Comparison of ENCODE assay signal across 10 cellular contexts in genomic region chr22:42945736-42946135, GRCh38.
DNase-seq lines count a peak whose midpoint lies in the region; ATAC-seq and TF ChIP-seq lines count a peak whose summit lies in the region.
"Had no signal": no experiment of that assay in that cellular context is flagged by ENCODE, and none has a peak within 500 bp of the region (broad histone marks: within the 10 kb centered on the region; RNA-seq: fewer than 3 reads in every experiment).

No MANE protein-coding gene starts in this region.

- H4K8ac ChIP-seq in neuronal stem cell (ENCODE audit: low read depth, low read length): no peak overlapping the region

- no peak overlapping the region for H3K18ac ChIP-seq in neuronal stem cell (ENCODE audit: low read length)

- no peaks in the 10 kb centered on the region for H3K9me3 ChIP-seq in Caco-2
- H3K9me3 ChIP-seq in endodermal cell (ENCODE audit: control insufficient read depth, low read length): no peaks in the 10 kb centered on the region
- no peaks in the 10 kb centered on the region for H3K9me3 ChIP-seq in neuronal stem cell (replicated peaks in 1 of 2; ENCODE audit: control insufficient read depth in 2 of 2, insufficient read depth in 1 of 2, low read depth in 1 of 2, low read length in 2 of 2)

- H2BK12ac ChIP-seq in neuronal stem cell (ENCODE audit: low read length): no peak overlapping the region

- H3K9ac ChIP-seq in endodermal cell (ENCODE audit: extremely low read depth, low read length, poor library complexity, severe bottlenecking) (no peak overlapping the region), neuronal stem cell (ENCODE audit: low read depth, low read length, poor library complexity) (no peak overlapping the region)

- no peak overlapping the region for H3K14ac ChIP-seq in neuronal stem cell (ENCODE audit: low read length)

- POLR2A ChIA-PET in Caco-2 (lab: Charles Lee): no interaction called here

- H3K27me3 Mint-ChIP-seq in Caco-2 (ENCODE audit: insufficient read depth, unreplicated experiment) (no peaks in the 10 kb centered on the region), endodermal cell (ENCODE audit: insufficient read depth) (no peaks in the 10 kb centered on the region)
- H3K27me3 Mint-ChIP-seq: activated CD4-positive, alpha-beta T cell treated with anti-CD3 and anti-CD28 coated beads, Interleukin-2, amount 10 ng/mL, durations not matched to agents 24 days and 14 days; CD8-positive, alpha-beta memory T cell had no signal

- H3K4me3 Mint-ChIP-seq in Caco-2 (ENCODE audit: unreplicated experiment): no peak overlapping the region
- no peak overlapping the region for H3K4me3 Mint-ChIP-seq in endodermal cell
- H3K4me3 Mint-ChIP-seq: activated CD4-positive, alpha-beta T cell treated with anti-CD3 and anti-CD28 coated beads, Interleukin-2, amount 10 ng/mL, durations not matched to agents 24 days and 14 days; CD8-positive, alpha-beta memory T cell had no signal

- no peak for TF ChIP-seq CTCF in Caco-2 (IDR thresholded peaks at IDR 0.05; ENCODE audit: insufficient read depth in 1 of 2, low read depth in 1 of 2, low read length in 1 of 2, severe bottlenecking in 1 of 2, unreplicated experiment in 1 of 2)
- TF ChIP-seq CTCF in NB4 (IDR thresholded peaks at IDR 0.05; ENCODE audit: low read depth, low read length): no peak
- TF ChIP-seq CTCF in endodermal cell (conservative IDR thresholded peaks at IDR 0.05): no peak

- H3K27ac ChIP-seq in endodermal cell (ENCODE audit: low read depth, low read length): no peak overlapping the region
- no peak overlapping the region for H3K27ac ChIP-seq in neuronal stem cell (replicated peaks; ENCODE audit: low read length)

- H3K4me1 Mint-ChIP-seq in Caco-2 (ENCODE audit: low read depth, unreplicated experiment): peaks cover 44% of the 10 kb centered on the region
- H3K4me1 Mint-ChIP-seq in endodermal cell: peaks cover 42% of the 10 kb centered on the region

- BruUV-seq in Caco-2 (replicated peaks; lab: Mats Ljungman, UMichigan): no TSS peak

- H2BK120ac ChIP-seq in neuronal stem cell (ENCODE audit: low read depth, low read length): no peak overlapping the region

- H3K36me3 Mint-ChIP-seq in Caco-2 (ENCODE audit: insufficient read depth, unreplicated experiment) (peaks cover 73% of the 10 kb centered on the region), endodermal cell (ENCODE audit: low read depth) (peaks cover 10% of the 10 kb centered on the region)

- peaks cover 4% of the 10 kb centered on the region for H3K79me1 ChIP-seq in neuronal stem cell (ENCODE audit: low read depth, low read length)

- H3K4me3 ChIP-seq in Caco-2 (ENCODE audit: low read depth, low read length) (no peak overlapping the region), NB4 (ENCODE audit: low read depth, low read length) (no peak overlapping the region), endodermal cell (ENCODE audit: low read length) (no peak overlapping the region), neuronal stem cell (ENCODE audit: low read length in 2 of 2) (no peak overlapping the region)

- H3K4me2 ChIP-seq in neuronal stem cell (ENCODE audit: insufficient read depth, low read length, poor library complexity, severe bottlenecking): no peak overlapping the region

- H3K27ac Mint-ChIP-seq in Caco-2 (ENCODE audit: unreplicated experiment) (peak overlapping the region; percentile 55), endodermal cell (peak overlapping the region; percentile 27)
- H3K27ac Mint-ChIP-seq: activated CD4-positive, alpha-beta T cell treated with anti-CD3 and anti-CD28 coated beads, Interleukin-2, amount 10 ng/mL, durations not matched to agents 24 days and 14 days had no signal

- TF ChIP-seq POLR2A in NB4 (IDR thresholded peaks at IDR 0.05; ENCODE audit: extremely low read depth, insufficient read length): no peak

- DNase-seq in Caco-2 (no peak), NB4 (ENCODE audit: low read depth) (peak; percentile 37), endodermal cell (no peak), neuronal stem cell (ENCODE audit: low spot score) (no peak), amniotic stem cell (lab: John Stamatoyannopoulos, UW) (no peak)
- no peak for DNase-seq in activated CD4-positive, alpha-beta T cell treated with anti-CD3 and anti-CD28 coated beads for 1 hour
- DNase-seq: activated CD4-positive, alpha-beta T cell treated with anti-CD3 and anti-CD28 coated beads, Interleukin-2, amount 10 ng/mL, durations not matched to agents 24 days and 14 days; CD8-positive, alpha-beta memory T cell had no signal

- no peak overlapping the region for H2AFZ ChIP-seq in neuronal stem cell (ENCODE audit: low read length)

- intact Hi-C loops in Caco-2 (cut with micrococcal nuclease; ENCODE audit: unreplicated experiment): no loop called here

- WGBS in endodermal cell (ENCODE audit: insufficient coverage in 1 of 2, insufficient read length in 1 of 2), 2 experiments: 80 to 81% methylated on average over 2 to 5 of the region's 5 CpGs
- WGBS in neuronal stem cell (ENCODE audit: extremely low coverage in 2 of 2, insufficient read length in 2 of 2, insufficient replicate concordance in 1 of 2), 2 donors: no CpG with 5 or more reads among the region's 5 CpGs

- CTCF ChIA-PET in Caco-2 (lab: Charles Lee): no interaction called here

- H2BK5ac ChIP-seq in neuronal stem cell (ENCODE audit: low read length): no peak overlapping the region

- H3K4me1 ChIP-seq in Caco-2 (peaks cover 46% of the 10 kb centered on the region), endodermal cell (ENCODE audit: control insufficient read depth, insufficient read depth, low read length) (peaks cover 9% of the 10 kb centered on the region), neuronal stem cell (ENCODE audit: control insufficient read depth in 2 of 2, insufficient read depth in 1 of 2, low read depth in 1 of 2, low read length in 2 of 2) (peaks cover 37 to 43% of the 10 kb centered on the region in 2 donors)

- H4K91ac ChIP-seq in neuronal stem cell (ENCODE audit: low read depth, low read length, poor library complexity): no peak overlapping the region

- ATAC-seq in HG03460 (IDR thresholded peaks at IDR 0.05; ENCODE audit: unreplicated experiment) (no peak), HG03280 (IDR thresholded peaks at IDR 0.05; ENCODE audit: unreplicated experiment) (no peak)

- no peak overlapping the region for H3K23ac ChIP-seq in neuronal stem cell (ENCODE audit: low read depth, low read length, poor library complexity)

- H3K27me3 ChIP-seq in Caco-2 (replicated peaks; ENCODE audit: control insufficient read depth, insufficient read depth, low read length): no peaks in the 10 kb centered on the region
- no peaks in the 10 kb centered on the region for H3K27me3 ChIP-seq in endodermal cell (ENCODE audit: control insufficient read depth, insufficient read depth, low read length, poor library complexity, severe bottlenecking)
- no peaks in the 10 kb centered on the region for H3K27me3 ChIP-seq in neuronal stem cell (ENCODE audit: control insufficient read depth in 3 of 3, insufficient read depth in 3 of 3, low read depth in 1 of 3, low read length in 3 of 3)

- H3K9me3 Mint-ChIP-seq in Caco-2 (ENCODE audit: unreplicated experiment): no peaks in the 10 kb centered on the region
- no peaks in the 10 kb centered on the region for H3K9me3 Mint-ChIP-seq in endodermal cell
- H3K9me3 Mint-ChIP-seq: activated CD4-positive, alpha-beta T cell treated with anti-CD3 and anti-CD28 coated beads, Interleukin-2, amount 10 ng/mL, durations not matched to agents 24 days and 14 days; CD8-positive, alpha-beta memory T cell had no signal

- no peak overlapping the region for H3K4ac ChIP-seq in neuronal stem cell (ENCODE audit: low read length)

- H3K36me3 ChIP-seq in Caco-2 (ENCODE audit: control insufficient read depth, insufficient read depth, low read length): no peaks in the 10 kb centered on the region
- no peaks in the 10 kb centered on the region for H3K36me3 ChIP-seq in endodermal cell (ENCODE audit: control insufficient read depth, insufficient read depth, low read length)
- peaks cover 0 to 16% of the 10 kb centered on the region in 2 donors for H3K36me3 ChIP-seq in neuronal stem cell (replicated peaks in 1 of 2; ENCODE audit: control insufficient read depth in 2 of 2, insufficient read depth in 2 of 2, low read length in 2 of 2)

- H2AK5ac ChIP-seq in neuronal stem cell (ENCODE audit: low read depth, low read length): peak overlapping the region; percentile 16

- no peak overlapping the region for H2BK15ac ChIP-seq in neuronal stem cell (ENCODE audit: low read length)
